ENCODE assay signal across 16 cellular contexts in the genomic region with DNA sequence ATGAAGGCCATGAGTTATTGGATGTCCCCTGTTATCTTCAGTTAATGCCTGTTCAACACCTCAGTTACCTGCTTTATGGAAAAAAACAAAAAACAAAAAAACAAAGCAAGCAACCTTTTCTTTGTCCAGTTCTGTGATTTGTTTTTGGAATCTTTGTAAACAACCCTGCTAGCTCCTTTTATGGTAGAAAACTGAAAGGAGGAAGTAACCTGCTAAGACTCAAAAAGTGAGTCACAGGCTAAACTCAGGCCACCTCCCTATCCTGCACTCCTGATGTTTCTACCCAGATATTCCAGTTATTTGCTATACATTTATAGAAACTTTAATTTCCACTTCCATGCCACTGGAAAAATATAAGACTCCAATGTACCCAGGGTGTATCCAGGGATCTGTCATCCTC. TPM values are rescaled to one million over a fixed set of nuclear protein-coding genes. Genes with fewer than 3 reads are reported as not detected.
DNase-seq lines count a peak whose midpoint lies in the region; ATAC-seq and TF ChIP-seq lines count a peak whose summit lies in the region.
"Had no signal": no experiment of that assay in that cellular context is flagged by ENCODE, and none has a peak within 500 bp of the region (broad histone marks: within the 10 kb centered on the region; RNA-seq: fewer than 3 reads in every experiment).

No MANE protein-coding gene starts in this region.

- H3K27ac Mint-ChIP-seq in Calu3 (ENCODE audit: unreplicated experiment), result peak overlapping the region; percentile 86
- H3K27ac Mint-ChIP-seq in activated CD4-positive, alpha-beta T cell treated with anti-CD3 and anti-CD28 coated beads, Interleukin-2, amount 10 ng/mL, durations not matched to agents 7 days and 5 days, result no peak overlapping the region
- H3K27ac Mint-ChIP-seq: activated T-helper 17 cell treated with anti-CD3 and anti-CD28 coated beads, Interleukin-2, amount 50 U/mL, for 72 hours; stimulated activated memory B cell treated with anti-CD40 and anti-IgM and Interleukin-4, amounts not matched to agents 10 μg/mL and 1 μg/mL and 100 μg/mL, for 72 hours; T-helper 1 cell treated with Interleukin-12 subunit alpha and Interleukin-12 subunit beta and Interleukin-4 antibody, amounts not matched to agents 30 μg/mL and 1 μg/mL, for 36 hours had no signal

- H3K27me3 ChIP-seq in heart right ventricle, result peaks cover 0 to 12% (median under 1%) of the 10 kb centered on the region in 7 donors
- H3K27me3 ChIP-seq: MG63 had no signal

- no peak overlapping the region for H3K27ac ChIP-seq in heart right ventricle
- H3K27ac ChIP-seq: dorsolateral prefrontal cortex had no signal

- H3K4me3 Mint-ChIP-seq in Calu3 (ENCODE audit: low read depth, unreplicated experiment), result no peak overlapping the region
- H3K4me3 Mint-ChIP-seq in activated CD4-positive, alpha-beta T cell treated with anti-CD3 and anti-CD28 coated beads, Interleukin-2, amount 10 ng/mL, durations not matched to agents 7 days and 5 days, result no peak overlapping the region
- H3K4me3 Mint-ChIP-seq: activated T-helper 17 cell treated with anti-CD3 and anti-CD28 coated beads, Interleukin-2, amount 50 U/mL, for 72 hours; stimulated activated memory B cell treated with anti-CD40 and anti-IgM and Interleukin-4, amounts not matched to agents 10 μg/mL and 1 μg/mL and 100 μg/mL, for 72 hours; T-helper 1 cell treated with Interleukin-12 subunit alpha and Interleukin-12 subunit beta and Interleukin-4 antibody, amounts not matched to agents 30 μg/mL and 1 μg/mL, for 36 hours had no signal

- peaks cover 54% of the 10 kb centered on the region for H3K4me1 Mint-ChIP-seq in Calu3 (ENCODE audit: low read depth, unreplicated experiment)
- no peaks in the 10 kb centered on the region for H3K4me1 Mint-ChIP-seq in activated CD4-positive, alpha-beta T cell treated with anti-CD3 and anti-CD28 coated beads, Interleukin-2, amount 10 ng/mL, durations not matched to agents 7 days and 5 days
- H3K4me1 Mint-ChIP-seq: activated T-helper 17 cell treated with anti-CD3 and anti-CD28 coated beads, Interleukin-2, amount 50 U/mL, for 72 hours; stimulated activated memory B cell treated with anti-CD40 and anti-IgM and Interleukin-4, amounts not matched to agents 10 μg/mL and 1 μg/mL and 100 μg/mL, for 72 hours had no signal

- no peak overlapping the region for H3K4me3 ChIP-seq in heart right ventricle
- H3K4me3 ChIP-seq: dorsolateral prefrontal cortex, MG63 had no signal

- ATAC-seq in heart right ventricle, result no peak
- ATAC-seq: activated T-helper 17 cell treated with anti-CD3 and anti-CD28 coated beads, Interleukin-2, amount 50 U/mL, for 72 hours; stimulated activated memory B cell treated with anti-CD40 and anti-IgM and Interleukin-4, amounts not matched to agents 10 μg/mL and 1 μg/mL and 100 μg/mL, for 72 hours had no signal

- CTCF ChIA-PET in Calu3 (lab: Charles Lee), result interaction anchor here (0.6 to 0.7 kb wide), 4 partner anchors 56 to 1286 kb away, joined by 3 to 8 read pairs (median 4); partner anchors contain the start of gene TRAPPC4
- CTCF ChIA-PET in activated CD4-positive, alpha-beta T cell treated with anti-CD3 and anti-CD28 coated beads, Interleukin-2, amount 10 ng/mL, durations not matched to agents 7 days and 5 days (lab: Charles Lee), result interaction anchor here (2.7 to 10.0 kb wide), 2 partner anchors 61 to 69 kb away, joined by 18 to 105 read pairs; partner anchors contain the start of gene POU2F3

- POLR2A ChIA-PET in activated CD4-positive, alpha-beta T cell treated with anti-CD3 and anti-CD28 coated beads, Interleukin-2, amount 10 ng/mL, durations not matched to agents 7 days and 5 days (lab: Charles Lee), result no interaction called here

- no peak for TF ChIP-seq CTCF in Calu3 (IDR thresholded peaks at IDR 0.05; ENCODE audit: unreplicated experiment)
- no peak for TF ChIP-seq CTCF in heart right ventricle (IDR thresholded peaks at IDR 0.05)

- no TSS peak for BruUV-seq in Calu3 (replicated peaks; lab: Mats Ljungman, UMichigan)

- no peaks in the 10 kb centered on the region for H3K9me3 ChIP-seq in heart right ventricle
- H3K9me3 ChIP-seq: MG63 had no signal

- no peaks in the 10 kb centered on the region for H3K27me3 Mint-ChIP-seq in Calu3 (ENCODE audit: unreplicated experiment)
- peaks cover 13% of the 10 kb centered on the region for H3K27me3 Mint-ChIP-seq in activated CD4-positive, alpha-beta T cell treated with anti-CD3 and anti-CD28 coated beads, Interleukin-2, amount 10 ng/mL, durations not matched to agents 7 days and 5 days

- intact Hi-C loops in Calu3 (cut with micrococcal nuclease; ENCODE audit: unreplicated experiment) (no loop called here), heart right ventricle (cut with DNase I) (loop anchor here in 3 of 10 donors (5.0 kb wide), 2 partner anchors 67 to 132 kb away; no protein-coding TSS in a partner anchor)

- DNase-seq in Calu3, result peak; percentile 35
- peak; percentile 55 for DNase-seq in HT1080 (ENCODE audit: low read depth)
- DNase-seq in amniotic epithelial cell (ENCODE audit: low read depth), result peak; percentile 63
- DNase-seq in glomerular visceral epithelial cell (ENCODE audit: extremely low spot score), result peak; percentile 23
- no peak for DNase-seq in DMS79 (lab: John Stamatoyannopoulos, UW)
- no peak for DNase-seq in heart right ventricle
- DNase-seq in NCI-H2196 treated with DMSO at 0.1 percent for 48 hours (lab: John Stamatoyannopoulos, UW; ENCODE audit: unreplicated experiment), result no peak
- no peak for DNase-seq in activated CD4-positive, alpha-beta T cell treated with anti-CD3 and anti-CD28 coated beads, Interleukin-2, amount 10 ng/mL, durations not matched to agents 7 days and 5 days
- DNase-seq: activated CD4-positive, alpha-beta T cell treated with anti-CD3 and anti-CD28 coated beads, Interleukin-2, amount 50 U/mL, for 1 hour; dorsolateral prefrontal cortex; H7; MG63; stimulated activated CD4-positive, alpha-beta T cell treated with anti-CD3 and anti-CD28 coated beads, Interleukin-4, amount 100 ng/mL, for 1 hour had no signal

- peaks cover 0 to 12% (median 0%) of the 10 kb centered on the region in 9 donors for H3K4me1 ChIP-seq in heart right ventricle

- H3K36me3 Mint-ChIP-seq in Calu3 (ENCODE audit: insufficient read depth, unreplicated experiment), result peaks cover 21% of the 10 kb centered on the region
- H3K36me3 Mint-ChIP-seq in activated CD4-positive, alpha-beta T cell treated with anti-CD3 and anti-CD28 coated beads, Interleukin-2, amount 10 ng/mL, durations not matched to agents 7 days and 5 days (ENCODE audit: low read depth), result no peaks in the 10 kb centered on the region
- H3K36me3 Mint-ChIP-seq: stimulated activated memory B cell treated with anti-CD40 and anti-IgM and Interleukin-4, amounts not matched to agents 10 μg/mL and 1 μg/mL and 100 μg/mL, for 72 hours had no signal

- no peaks in the 10 kb centered on the region for H3K9me3 Mint-ChIP-seq in Calu3 (ENCODE audit: low read depth, unreplicated experiment)
- H3K9me3 Mint-ChIP-seq in activated CD4-positive, alpha-beta T cell treated with anti-CD3 and anti-CD28 coated beads, Interleukin-2, amount 10 ng/mL, durations not matched to agents 7 days and 5 days, result no peaks in the 10 kb centered on the region
- H3K9me3 Mint-ChIP-seq: activated T-helper 17 cell treated with anti-CD3 and anti-CD28 coated beads, Interleukin-2, amount 50 U/mL, for 72 hours; stimulated activated memory B cell treated with anti-CD40 and anti-IgM and Interleukin-4, amounts not matched to agents 10 μg/mL and 1 μg/mL and 100 μg/mL, for 72 hours; T-helper 1 cell treated with Interleukin-12 subunit alpha and Interleukin-12 subunit beta and Interleukin-4 antibody, amounts not matched to agents 30 μg/mL and 1 μg/mL, for 36 hours had no signal

- H3K36me3 ChIP-seq in heart right ventricle, result no peaks in the 10 kb centered on the region
- H3K36me3 ChIP-seq: MG63 had no signal

RNA-seq across cellular contexts. Expression of gene TLCD5, which starts 20.6 kb away (rescaled TPM):
- total RNA-seq in Calu3 (2022), result 4.9 and 5.9 TPM in 2 replicates
- 7.7 and 8.6 TPM in 2 replicates for total RNA-seq in HT1080 (2014; rRNA removed; shearing (Covaris generic))
- 8.7 and 9.0 TPM in 2 replicates for polyA plus RNA-seq in HT1080 (2015; cell fraction: cytosol; rRNA removed)
- polyA plus RNA-seq in HT1080 (2015; cell fraction: nucleus; rRNA removed), result 24.6 and 24.8 TPM in 2 replicates
- total RNA-seq in heart right ventricle, result 10 to 100 TPM in 5 of 10 donors, 1 to 10 TPM in 5; 7.4 to 14.5 (median 10.7) TPM
- polyA plus RNA-seq in heart right ventricle, result 10 to 100 TPM in 1 of 2 donors, 1 to 10 TPM in 1; 4.1 to 12.4 TPM
- total RNA-seq in activated CD4-positive, alpha-beta T cell treated with anti-CD3 and anti-CD28 coated beads, Interleukin-2, amount 10 ng/mL, durations not matched to agents 7 days and 5 days, result under 1 TPM; 0.19 to 0.42 TPM

RNA-seq across cellular contexts. Expression of gene ARHGEF12, which starts 31.7 kb away (rescaled TPM):
- 50.0 and 55.2 TPM in 2 replicates for total RNA-seq in Calu3 (2022)
- total RNA-seq in HT1080 (2014; rRNA removed; shearing (Covaris generic)), result 29.1 and 38.3 TPM in 2 replicates
- polyA plus RNA-seq in HT1080 (2015; cell fraction: cytosol; rRNA removed), result 18.9 and 27.0 TPM in 2 replicates
- 24.9 and 26.2 TPM in 2 replicates for polyA plus RNA-seq in HT1080 (2015; cell fraction: nucleus; rRNA removed)
- 100 to 1,000 TPM in 7 of 10 donors, 10 to 100 TPM in 3; 77.7 to 155 (median 115) TPM for total RNA-seq in heart right ventricle
- polyA plus RNA-seq in heart right ventricle, result 10 to 100 TPM; 20.0 to 25.0 TPM
- total RNA-seq in activated CD4-positive, alpha-beta T cell treated with anti-CD3 and anti-CD28 coated beads, Interleukin-2, amount 10 ng/mL, durations not matched to agents 7 days and 5 days, result 1 to 10 TPM; 8.1 to 9.2 TPM

Comparison
In these comparisons a context has a peak if more than half of its experiments do, and no peak if none do; other contexts are left out.
1. DNase-seq: peak in Calu3 (single experiment), HT1080 (single experiment), amniotic epithelial cell (single experiment) and glomerular visceral epithelial cell (single experiment); none in DMS79 (single experiment), heart right ventricle (0 of 2), NCI-H2196 treated with DMSO at 0.1 percent for 48 hours (single experiment) and activated CD4-positive, alpha-beta T cell treated with anti-CD3 and anti-CD28 coated beads, Interleukin-2, amount 10 ng/mL, durations not matched to agents 7 days and 5 days (single experiment).